In the genomic region with DNA sequence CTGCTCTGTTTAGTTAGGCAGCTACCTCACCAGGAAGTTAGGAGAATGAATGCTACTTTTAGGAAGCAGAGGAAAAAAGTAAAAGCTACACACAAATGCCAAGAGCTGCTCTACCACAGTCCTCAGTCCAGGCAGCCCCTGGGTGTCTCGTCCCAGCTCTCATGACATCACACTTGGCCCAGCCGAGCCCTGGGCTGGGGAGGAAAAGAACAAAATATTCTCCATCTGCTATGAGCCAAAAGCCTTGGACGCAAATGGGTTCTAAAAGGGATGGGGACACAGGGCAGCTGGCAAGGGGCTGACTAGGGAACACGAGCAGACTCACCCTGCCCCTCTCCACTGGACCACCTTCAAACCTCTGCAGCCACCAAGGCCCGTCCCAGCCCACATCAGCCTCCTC, we compare ENCODE assay signal across 15 cellular contexts. TPM values are rescaled to one million over a fixed set of nuclear protein-coding genes. Genes with fewer than 3 reads are reported as not detected.
DNase-seq lines count a peak whose midpoint lies in the region; ATAC-seq and TF ChIP-seq lines count a peak whose summit lies in the region.
"Had no signal": no experiment of that assay in that cellular context is flagged by ENCODE, and none has a peak within 500 bp of the region (broad histone marks: within the 10 kb centered on the region; RNA-seq: fewer than 3 reads in every experiment).

No MANE protein-coding gene starts in this region.

- intact Hi-C loops in Right ventricle myocardium superior (cut with DNase I) (no loop called here), CD14-positive monocyte (cut with micrococcal nuclease) (no loop called here)

- WGBS in upper lobe of left lung, 2 donors, result 65 to 75% methylated on average over 4 to 5 of the region's 5 CpGs

- H3K27me3 Mint-ChIP-seq in CD14-positive monocyte (ENCODE audit: low read depth in 3 of 3), result peaks cover 0 to 1% (median 0%) of the 10 kb centered on the region in 3 donors
- H3K27me3 Mint-ChIP-seq: activated T-helper 17 cell treated with anti-CD3 and anti-CD28 coated beads, Interleukin-2, amount 50 U/mL, for 72 hours; CD4-positive, alpha-beta memory T cell; T-helper 17 cell had no signal

- H3K27ac ChIP-seq in osteoblast (ENCODE audit: low read depth, low read length), result no peak overlapping the region
- peak overlapping the region; percentile 34 to 67 (median 56) for H3K27ac ChIP-seq in upper lobe of left lung
- H3K27ac ChIP-seq: brain microvascular endothelial cell, pancreas had no signal

- TF ChIP-seq CTCF in osteoblast (IDR thresholded peaks at IDR 0.05; ENCODE audit: extremely low read depth, low read depth, low read length) (no peak), upper lobe of left lung (IDR thresholded peaks at IDR 0.05) (no peak), CD14-positive monocyte (IDR thresholded peaks at IDR 0.05) (no peak)

- no peak overlapping the region for H3K4me3 ChIP-seq in osteoblast (ENCODE audit: insufficient read depth, low read length)
- H3K4me3 ChIP-seq in upper lobe of left lung, result no peak overlapping the region
- H3K4me3 ChIP-seq: pancreas had no signal

- H3K79me2 ChIP-seq in osteoblast (ENCODE audit: insufficient read depth, low read length), result peaks cover 60% of the 10 kb centered on the region

- H3K36me3 ChIP-seq in osteoblast (ENCODE audit: insufficient read depth, low read length), result peaks cover 41% of the 10 kb centered on the region
- H3K36me3 ChIP-seq in upper lobe of left lung, result peaks cover 8 to 51% (median 44%) of the 10 kb centered on the region in 4 donors

- H3K4me2 ChIP-seq in osteoblast (ENCODE audit: insufficient read depth, low read length), result no peak overlapping the region

- H3K4me3 Mint-ChIP-seq in CD14-positive monocyte, result no peak overlapping the region
- H3K4me3 Mint-ChIP-seq: activated T-helper 17 cell treated with anti-CD3 and anti-CD28 coated beads, Interleukin-2, amount 50 U/mL, for 72 hours; CD4-positive, alpha-beta memory T cell; T-helper 17 cell had no signal

- H3K4me1 ChIP-seq in osteoblast (ENCODE audit: insufficient read depth, low read length), result peaks cover 4% of the 10 kb centered on the region
- H3K4me1 ChIP-seq in upper lobe of left lung, result peaks cover 25 to 50% (median 38%) of the 10 kb centered on the region in 4 donors
- H3K4me1 ChIP-seq: pancreas had no signal

- H3K27me3 ChIP-seq in osteoblast (ENCODE audit: insufficient read depth, low read length), result no peaks in the 10 kb centered on the region
- H3K27me3 ChIP-seq in upper lobe of left lung, result no peaks in the 10 kb centered on the region
- H3K27me3 ChIP-seq: brain microvascular endothelial cell, pancreas had no signal

- H3K27ac Mint-ChIP-seq in CD14-positive monocyte, result peak overlapping the region in 2 of 7 donors; percentile 27 to 42
- H3K27ac Mint-ChIP-seq: activated T-helper 17 cell treated with anti-CD3 and anti-CD28 coated beads, Interleukin-2, amount 50 U/mL, for 72 hours; CD4-positive, alpha-beta memory T cell; T-helper 17 cell had no signal

- peak in 46 of 58 donors; percentile 17 to 87 (median 60) for DNase-seq in anterior cingulate cortex (lab: John Stamatoyannopoulos, UW)
- DNase-seq in Right ventricle myocardium superior, result peak; percentile 85
- peak; percentile 44 for DNase-seq in osteoblast (ENCODE audit: insufficient read length, low spot score, missing footprints)
- no peak for DNase-seq in upper lobe of left lung
- no peak for DNase-seq in CD14-positive monocyte (ENCODE audit: low spot score)
- no peak for DNase-seq in NCI-H1930 (lab: John Stamatoyannopoulos, UW)
- no peak for DNase-seq in AML-193 (lab: John Stamatoyannopoulos, UW)
- DNase-seq: activated CD4-positive, alpha-beta T cell treated with anti-CD3 and anti-CD28 coated beads, Interleukin-2, amount 50 U/mL, for 1 hour; brain microvascular endothelial cell; CD4-positive, alpha-beta memory T cell; NCI-H146; NCI-H510A treated with DMSO at 0.1 percent for 48 hours; pancreas; T-helper 17 cell had no signal

- TF ChIP-seq POLR2A in upper lobe of left lung (IDR thresholded peaks at IDR 0.05), result no peak

- H3K36me3 Mint-ChIP-seq in CD14-positive monocyte, result peaks cover 56 to 71% of the 10 kb centered on the region in 2 donors

- TF ChIP-seq EP300 in upper lobe of left lung (IDR thresholded peaks at IDR 0.05), result no peak

- peaks cover 43% of the 10 kb centered on the region for H4K20me1 ChIP-seq in osteoblast (ENCODE audit: insufficient read depth, low read length)

- ATAC-seq in Right ventricle myocardium superior (ENCODE audit: poor library complexity) (peak; percentile 80), upper lobe of left lung (ENCODE audit: low FRiP score in 2 of 2) (peak; percentile 5 to 87)
- ATAC-seq: activated T-helper 17 cell treated with anti-CD3 and anti-CD28 coated beads, Interleukin-2, amount 50 U/mL, for 72 hours; T-helper 17 cell had no signal

- H3K9me3 Mint-ChIP-seq in CD14-positive monocyte, result peaks cover 5 to 13% (median 10%) of the 10 kb centered on the region in 7 donors
- H3K9me3 Mint-ChIP-seq: activated T-helper 17 cell treated with anti-CD3 and anti-CD28 coated beads, Interleukin-2, amount 50 U/mL, for 72 hours had no signal

- H3K4me1 Mint-ChIP-seq in CD14-positive monocyte, result peaks cover 9% of the 10 kb centered on the region

- H2AFZ ChIP-seq in osteoblast (ENCODE audit: low read length), result no peak overlapping the region

- no peaks in the 10 kb centered on the region for H3K9me3 ChIP-seq in osteoblast (ENCODE audit: low read depth, low read length)
- no peaks in the 10 kb centered on the region for H3K9me3 ChIP-seq in upper lobe of left lung
- H3K9me3 ChIP-seq: pancreas had no signal

RNA-seq across cellular contexts. Expression of a gene that starts 26.1 kb away (rescaled TPM):
- total RNA-seq in Right ventricle myocardium superior, result 42.2 TPM
- 29.8 and 30.0 TPM in 2 replicates for total RNA-seq in osteoblast
- total RNA-seq in upper lobe of left lung, result 100 to 1,000 TPM in 1 of 6 donors, 10 to 100 TPM in 5; 47.5 to 141 (median 72.1) TPM
- polyA plus RNA-seq in CD14-positive monocyte, result 10 to 100 TPM in 1 of 2 donors, 1 to 10 TPM in 1; 7.4 to 10.6 TPM

RNA-seq across cellular contexts. Expression of a gene that starts 44.9 kb away (rescaled TPM):
- 4.2 TPM for total RNA-seq in Right ventricle myocardium superior
- 16.5 and 22.4 TPM in 2 replicates for total RNA-seq in osteoblast
- 10 to 100 TPM; 25.1 to 75.7 (median 44.5) TPM for total RNA-seq in upper lobe of left lung
- 1 to 10 TPM; 1.5 to 2.0 TPM for polyA plus RNA-seq in CD14-positive monocyte

Comparison
In these comparisons a context has a peak if more than half of its experiments do, and no peak if none do; other contexts are left out.
1. DNase-seq: peak in anterior cingulate cortex (46 of 58), Right ventricle myocardium superior (single experiment) and osteoblast (single experiment); none in upper lobe of left lung (0 of 2), CD14-positive monocyte (single experiment), NCI-H1930 (0 of 2) and AML-193 (0 of 2).